In genomic region chr5:11392-11791, GRCh38 we compare ENCODE assay signal across 7 cellular contexts.
A peak's percentile ranks its signal among the peaks of the same experiment; 100 is the strongest.
DNase-seq lines count a peak whose midpoint lies in the region; ATAC-seq, FAIRE-seq and TF ChIP-seq lines count a peak whose summit lies in the region.
"Not testable (repeated sequence)": the region's sequence is repeated elsewhere in the genome, so short reads cannot be mapped to it uniquely, and the experiment has no call there.

No MANE protein-coding gene starts in this region.

- POLR2A ChIA-PET in activated B cell treated with CpG ODN at 0.5 μM for 24 hours (lab: Charles Lee); GM12878 (lab: Charles Lee): not testable (repeated sequence)

- intact Hi-C loops in activated B cell treated with CpG ODN at 0.5 μM for 24 hours (cut with micrococcal nuclease); activated T-helper 2 cell treated with anti-CD3 and anti-CD28 coated beads, Interferon-gamma antibody, Interleukin-2, Interleukin-4, amounts not matched to agents 10 μg/mL and 5 μg/mL and 100 μg/mL, durations not matched to agents 14 hours and 24 hours and 36 hours (cut with micrococcal nuclease); GM12878 (cut with micrococcal nuclease; ENCODE audit: unreplicated experiment); natural killer cell (cut with micrococcal nuclease): not testable (repeated sequence)

- not testable (repeated sequence) for H3K36me3 ChIP-seq in GM12878 (ENCODE audit: control insufficient read depth in 2 of 2, insufficient read depth in 2 of 2, low read length in 1 of 2)

- CTCF ChIA-PET in activated B cell treated with CpG ODN at 0.5 μM for 24 hours (lab: Charles Lee); GM12878 (lab: Yijun Ruan, JAX): not testable (repeated sequence)

- SMC1A ChIA-PET in GM12878 (lab: Charles Lee; ENCODE audit: uncharacterized antibody, unreplicated experiment) = not testable (repeated sequence)

- not testable (repeated sequence) for H3K27me3 Mint-ChIP-seq in activated B cell treated with CpG ODN at 0.5 μM for 24 hours; activated T-helper 2 cell treated with anti-CD3 and anti-CD28 coated beads, Interferon-gamma antibody, Interleukin-2, Interleukin-4, amounts not matched to agents 10 μg/mL and 5 μg/mL and 100 μg/mL, durations not matched to agents 14 hours and 24 hours and 36 hours (ENCODE audit: low read depth); memory B cell; natural killer cell (ENCODE audit: low read depth in 2 of 2)
- peaks cover 16 to 20% of the 10 kb centered on the region in 2 donors for H3K27me3 Mint-ChIP-seq in effector memory CD8-positive, alpha-beta T cell
- H3K27me3 Mint-ChIP-seq in stimulated activated naive CD8-positive, alpha-beta T cell treated with anti-CD3 and anti-CD28 coated beads, Interleukin-15, amount 100 ng/mL, for 72 hours = peaks cover 18% of the 10 kb centered on the region

- not testable (repeated sequence) for TF ChIP-seq POLR2A in GM12878 (IDR thresholded peaks at IDR 0.05; ENCODE audit: low read depth, low read length)

- not testable (repeated sequence) for H3K27ac ChIP-seq in GM12878 (ENCODE audit: control insufficient read depth, insufficient read depth)

- not testable (repeated sequence) for H2AFZ ChIP-seq in GM12878 (ENCODE audit: control insufficient read depth, low read depth, low read length)

- not testable (repeated sequence) for H4K20me1 ChIP-seq in GM12878 (ENCODE audit: control insufficient read depth, insufficient read depth)

- H3K4me3 Mint-ChIP-seq in activated B cell treated with CpG ODN at 0.5 μM for 24 hours; activated T-helper 2 cell treated with anti-CD3 and anti-CD28 coated beads, Interferon-gamma antibody, Interleukin-2, Interleukin-4, amounts not matched to agents 10 μg/mL and 5 μg/mL and 100 μg/mL, durations not matched to agents 14 hours and 24 hours and 36 hours (ENCODE audit: low read depth); effector memory CD8-positive, alpha-beta T cell; memory B cell; natural killer cell; stimulated activated naive CD8-positive, alpha-beta T cell treated with anti-CD3 and anti-CD28 coated beads, Interleukin-15, amount 100 ng/mL, for 72 hours: not testable (repeated sequence)

- not testable (repeated sequence) for H3K4me3 ChIP-seq in GM12878

- in situ Hi-C loops in GM12878 (cut with MboI) = not testable (repeated sequence)

- not testable (repeated sequence) for H3K4me1 Mint-ChIP-seq in activated B cell treated with CpG ODN at 0.5 μM for 24 hours; activated T-helper 2 cell treated with anti-CD3 and anti-CD28 coated beads, Interferon-gamma antibody, Interleukin-2, Interleukin-4, amounts not matched to agents 10 μg/mL and 5 μg/mL and 100 μg/mL, durations not matched to agents 14 hours and 24 hours and 36 hours (ENCODE audit: low read depth); effector memory CD8-positive, alpha-beta T cell (ENCODE audit: low read depth in 2 of 2); memory B cell; natural killer cell; stimulated activated naive CD8-positive, alpha-beta T cell treated with anti-CD3 and anti-CD28 coated beads, Interleukin-15, amount 100 ng/mL, for 72 hours

- H3K4me1 ChIP-seq in GM12878 (ENCODE audit: control insufficient read depth, insufficient read depth, low read length) = not testable (repeated sequence)

- RAD21 ChIA-PET in GM12878 (lab: Charles Lee; ENCODE audit: unreplicated experiment) = not testable (repeated sequence)

- not testable (repeated sequence) for TF ChIP-seq RAD21 in GM12878 (IDR thresholded peaks at IDR 0.05; ENCODE audit: insufficient read depth, low read depth, low read length)

- not testable (repeated sequence) for H3K9ac ChIP-seq in GM12878 (ENCODE audit: control insufficient read depth, insufficient read depth, low read length)

- TF ChIP-seq EP300 in GM12878 (IDR thresholded peaks at IDR 0.05; ENCODE audit: borderline replicate concordance in 1 of 2, control insufficient read depth in 1 of 2, low read depth in 2 of 2, low read length in 2 of 2) = not testable (repeated sequence)

- ATAC-seq in activated B cell treated with CpG ODN at 0.5 μM for 24 hours (ENCODE audit: low read depth); GM12878; effector memory CD8-positive, alpha-beta T cell (replicated peaks); memory B cell (ENCODE audit: low read depth); natural killer cell; stimulated activated naive CD8-positive, alpha-beta T cell treated with anti-CD3 and anti-CD28 coated beads, Interleukin-15, amount 100 ng/mL, for 72 hours: not testable (repeated sequence)

- H3K27me3 ChIP-seq in GM12878 (replicated peaks in 1 of 2; ENCODE audit: control insufficient read depth in 2 of 2, insufficient read depth in 2 of 2, low read length in 1 of 2) = not testable (repeated sequence)

- BruUV-seq in GM12878 (replicated peaks; lab: Mats Ljungman, UMichigan) = not testable (repeated sequence)

- not testable (repeated sequence) for H3K9me3 Mint-ChIP-seq in activated B cell treated with CpG ODN at 0.5 μM for 24 hours; activated T-helper 2 cell treated with anti-CD3 and anti-CD28 coated beads, Interferon-gamma antibody, Interleukin-2, Interleukin-4, amounts not matched to agents 10 μg/mL and 5 μg/mL and 100 μg/mL, durations not matched to agents 14 hours and 24 hours and 36 hours; effector memory CD8-positive, alpha-beta T cell; memory B cell; natural killer cell; stimulated activated naive CD8-positive, alpha-beta T cell treated with anti-CD3 and anti-CD28 coated beads, Interleukin-15, amount 100 ng/mL, for 72 hours

- not testable (repeated sequence) for FAIRE-seq in GM12878 (lab: Jason Lieb, UNC)

- H3K79me2 ChIP-seq in GM12878 (ENCODE audit: control insufficient read depth, insufficient read depth, low read length) = not testable (repeated sequence)

- not testable (repeated sequence) for H3K9me3 ChIP-seq in GM12878 (replicated peaks; ENCODE audit: control insufficient read depth, insufficient read depth, low read length)

- not testable (repeated sequence) for H3K4me2 ChIP-seq in GM12878 (ENCODE audit: control insufficient read depth, insufficient read depth)

- H3K36me3 Mint-ChIP-seq in activated B cell treated with CpG ODN at 0.5 μM for 24 hours (ENCODE audit: low read depth); activated T-helper 2 cell treated with anti-CD3 and anti-CD28 coated beads, Interferon-gamma antibody, Interleukin-2, Interleukin-4, amounts not matched to agents 10 μg/mL and 5 μg/mL and 100 μg/mL, durations not matched to agents 14 hours and 24 hours and 36 hours (ENCODE audit: low read depth); effector memory CD8-positive, alpha-beta T cell (ENCODE audit: insufficient read depth); memory B cell; natural killer cell: not testable (repeated sequence)

- not testable (repeated sequence) for H3K27ac Mint-ChIP-seq in activated B cell treated with CpG ODN at 0.5 μM for 24 hours; activated T-helper 2 cell treated with anti-CD3 and anti-CD28 coated beads, Interferon-gamma antibody, Interleukin-2, Interleukin-4, amounts not matched to agents 10 μg/mL and 5 μg/mL and 100 μg/mL, durations not matched to agents 14 hours and 24 hours and 36 hours; effector memory CD8-positive, alpha-beta T cell; memory B cell; natural killer cell; stimulated activated naive CD8-positive, alpha-beta T cell treated with anti-CD3 and anti-CD28 coated beads, Interleukin-15, amount 100 ng/mL, for 72 hours

- peak; percentile 50 for DNase-seq in activated B cell treated with CpG ODN at 0.5 μM for 24 hours
- peak; percentile 62 for DNase-seq in activated T-helper 2 cell treated with anti-CD3 and anti-CD28 coated beads, Interferon-gamma antibody, Interleukin-2, Interleukin-4, amounts not matched to agents 10 μg/mL and 5 μg/mL and 100 μg/mL, durations not matched to agents 14 hours and 24 hours and 36 hours (ENCODE audit: low spot score)
- DNase-seq in GM12878 (ENCODE audit: low read depth, low spot score) = not testable (repeated sequence)
- peak; percentile 42 to 73 (median 47) for DNase-seq in effector memory CD8-positive, alpha-beta T cell
- peak; percentile 75 to 78 for DNase-seq in memory B cell (ENCODE audit: low spot score in 2 of 2)
- DNase-seq in natural killer cell = peak; percentile 57
- DNase-seq in stimulated activated naive CD8-positive, alpha-beta T cell treated with anti-CD3 and anti-CD28 coated beads, Interleukin-15, amount 100 ng/mL, for 72 hours = peak; percentile 27 to 59

- TF ChIP-seq CTCF in activated B cell treated with CpG ODN at 0.5 μM for 24 hours (IDR thresholded peaks at IDR 0.05); GM12878 (IDR thresholded peaks at IDR 0.05 in 2 of 3, conservative IDR thresholded peaks at IDR 0.05 in 1 of 3; ENCODE audit: control insufficient read depth in 2 of 3, extremely low read depth in 1 of 3, insufficient read depth in 1 of 3, low read depth in 3 of 3, low read length in 3 of 3); natural killer cell (IDR thresholded peaks at IDR 0.05): not testable (repeated sequence)

TF ChIP-seq in GM12878, 131 proteins besides CTCF, POLR2A, EP300 and RAD21:
- peak; percentile 96 for TF ChIP-seq SUZ12 (IDR thresholded peaks at IDR 0.05; ENCODE audit: unreplicated experiment)
